Comparison of ENCODE assay signal across 1 cellular context in the genomic region with DNA sequence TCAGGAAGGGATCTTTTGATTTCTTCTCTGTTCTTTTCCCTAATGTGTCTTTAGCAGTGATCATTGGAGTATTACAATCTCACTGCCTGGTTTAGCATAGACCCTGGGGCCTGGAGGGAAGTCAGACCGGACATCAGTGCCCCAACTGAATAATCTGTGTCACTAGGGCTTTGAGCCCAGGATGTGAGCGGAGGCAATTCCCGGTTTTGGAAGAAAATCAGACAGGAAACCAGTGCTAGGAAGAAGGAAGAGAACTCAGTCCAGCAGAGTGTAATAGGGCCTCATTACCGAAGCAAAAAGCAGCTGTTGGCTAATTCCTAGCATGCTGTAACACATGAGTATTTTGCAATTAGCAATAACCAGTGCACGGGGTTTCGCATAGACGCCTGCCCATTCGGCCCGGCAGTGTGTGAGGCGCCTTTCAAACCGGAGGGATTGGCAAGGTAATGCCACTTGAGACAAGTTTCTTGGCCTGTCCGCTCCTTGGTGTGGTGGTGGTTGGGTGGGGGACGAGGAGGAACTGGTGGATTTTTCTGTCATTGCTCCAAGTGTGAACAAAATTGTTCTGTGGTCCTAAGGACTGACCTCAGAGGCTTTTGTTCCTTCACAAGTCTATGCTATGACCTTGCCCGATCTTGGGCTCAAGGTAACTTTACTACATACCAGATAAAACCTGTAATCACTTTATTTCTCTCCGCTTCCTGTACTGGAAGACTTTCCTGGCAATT.
TF ChIP-seq lines count a peak whose summit lies in the region.

No MANE protein-coding gene starts in this region.

TF ChIP-seq in HepG2, 621 proteins besides CTCF, POLR2A, EP300 and RAD21 (continued from another document and continues in another):
- TF ChIP-seq, protein P1, sequence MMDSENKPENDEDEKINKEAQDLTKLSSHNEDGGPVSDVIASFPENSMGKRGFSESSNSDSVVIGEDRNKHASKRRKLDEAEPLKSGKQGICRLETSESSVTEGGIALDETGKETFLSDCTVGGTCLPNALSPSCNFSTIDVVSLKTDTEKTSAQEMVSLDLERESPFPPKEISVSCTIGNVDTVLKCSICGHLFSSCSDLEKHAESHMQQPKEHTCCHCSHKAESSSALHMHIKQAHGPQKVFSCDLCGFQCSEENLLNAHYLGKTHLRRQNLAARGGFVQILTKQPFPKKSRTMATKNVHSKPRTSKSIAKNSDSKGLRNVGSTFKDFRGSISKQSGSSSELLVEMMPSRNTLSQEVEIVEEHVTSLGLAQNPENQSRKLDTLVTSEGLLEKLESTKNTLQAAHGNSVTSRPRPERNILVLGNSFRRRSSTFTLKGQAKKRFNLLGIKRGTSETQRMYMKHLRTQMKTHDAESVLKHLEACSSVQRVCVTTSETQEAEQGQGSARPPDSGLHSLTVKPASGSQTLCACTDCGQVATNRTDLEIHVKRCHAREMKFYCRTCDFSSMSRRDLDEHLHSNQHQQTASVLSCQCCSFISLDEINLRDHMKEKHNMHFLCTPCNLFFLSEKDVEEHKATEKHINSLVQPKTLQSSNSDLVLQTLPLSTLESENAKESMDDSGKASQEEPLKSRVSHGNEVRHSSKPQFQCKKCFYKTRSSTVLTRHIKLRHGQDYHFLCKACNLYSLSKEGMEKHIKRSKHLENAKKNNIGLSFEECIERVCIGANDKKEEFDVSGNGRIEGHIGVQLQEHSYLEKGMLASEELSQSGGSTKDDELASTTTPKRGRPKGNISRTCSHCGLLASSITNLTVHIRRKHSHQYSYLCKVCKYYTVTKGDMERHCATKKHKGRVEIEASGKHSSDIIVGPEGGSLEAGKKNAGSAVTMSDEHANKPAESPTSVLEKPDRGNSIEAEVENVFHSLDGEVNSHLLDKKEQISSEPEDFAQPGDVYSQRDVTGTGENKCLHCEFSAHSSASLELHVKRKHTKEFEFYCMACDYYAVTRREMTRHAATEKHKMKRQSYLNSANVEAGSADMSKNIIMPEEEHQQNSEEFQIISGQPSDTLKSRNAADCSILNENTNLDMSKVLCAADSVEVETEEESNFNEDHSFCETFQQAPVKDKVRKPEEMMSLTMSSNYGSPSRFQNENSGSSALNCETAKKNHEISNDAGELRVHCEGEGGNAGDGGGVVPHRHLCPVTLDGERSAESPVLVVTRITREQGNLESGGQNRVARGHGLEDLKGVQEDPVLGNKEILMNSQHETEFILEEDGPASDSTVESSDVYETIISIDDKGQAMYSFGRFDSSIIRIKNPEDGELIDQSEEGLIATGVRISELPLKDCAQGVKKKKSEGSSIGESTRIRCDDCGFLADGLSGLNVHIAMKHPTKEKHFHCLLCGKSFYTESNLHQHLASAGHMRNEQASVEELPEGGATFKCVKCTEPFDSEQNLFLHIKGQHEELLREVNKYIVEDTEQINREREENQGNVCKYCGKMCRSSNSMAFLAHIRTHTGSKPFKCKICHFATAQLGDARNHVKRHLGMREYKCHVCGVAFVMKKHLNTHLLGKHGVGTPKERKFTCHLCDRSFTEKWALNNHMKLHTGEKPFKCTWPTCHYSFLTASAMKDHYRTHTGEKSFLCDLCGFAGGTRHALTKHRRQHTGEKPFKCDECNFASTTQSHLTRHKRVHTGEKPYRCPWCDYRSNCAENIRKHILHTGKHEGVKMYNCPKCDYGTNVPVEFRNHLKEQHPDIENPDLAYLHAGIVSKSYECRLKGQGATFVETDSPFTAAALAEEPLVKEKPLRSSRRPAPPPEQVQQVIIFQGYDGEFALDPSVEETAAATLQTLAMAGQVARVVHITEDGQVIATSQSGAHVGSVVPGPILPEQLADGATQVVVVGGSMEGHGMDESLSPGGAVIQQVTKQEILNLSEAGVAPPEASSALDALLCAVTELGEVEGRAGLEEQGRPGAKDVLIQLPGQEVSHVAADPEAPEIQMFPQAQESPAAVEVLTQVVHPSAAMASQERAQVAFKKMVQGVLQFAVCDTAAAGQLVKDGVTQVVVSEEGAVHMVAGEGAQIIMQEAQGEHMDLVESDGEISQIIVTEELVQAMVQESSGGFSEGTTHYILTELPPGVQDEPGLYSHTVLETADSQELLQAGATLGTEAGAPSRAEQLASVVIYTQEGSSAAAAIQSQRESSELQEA (CRISPR knock-in tag; IDR thresholded peaks at IDR 0.05; ENCODE audit: not compliant biosample characterization) = no peak
- TF ChIP-seq NR1H2 (CRISPR knock-in tag; IDR thresholded peaks at IDR 0.05; ENCODE audit: borderline replicate concordance, low read depth) (no peak), SMARCC2 (IDR thresholded peaks at IDR 0.05) (no peak), ZNF33A (CRISPR knock-in tag; IDR thresholded peaks at IDR 0.05; ENCODE audit: borderline replicate concordance) (no peak), RORA (CRISPR knock-in tag; IDR thresholded peaks at IDR 0.05) (no peak), ZNF432 (CRISPR knock-in tag; IDR thresholded peaks at IDR 0.05; ENCODE audit: borderline replicate concordance) (no peak), MED1 (CRISPR knock-in tag; IDR thresholded peaks at IDR 0.05) (peak; percentile 33), PITX1 (CRISPR knock-in tag; IDR thresholded peaks at IDR 0.05) (no peak), ZNF343 (CRISPR knock-in tag; IDR thresholded peaks at IDR 0.05) (no peak), KLF6 (CRISPR knock-in tag; IDR thresholded peaks at IDR 0.05) (0 out of 2 replicates have a peak, but pooled peaks have one; percentile 40), JDP2 (CRISPR knock-in tag; IDR thresholded peaks at IDR 0.05; ENCODE audit: borderline replicate concordance) (no peak), ZNF337 (CRISPR knock-in tag; IDR thresholded peaks at IDR 0.05; ENCODE audit: borderline replicate concordance, low read depth) (no peak), ELF4 (CRISPR knock-in tag; IDR thresholded peaks at IDR 0.05; ENCODE audit: borderline replicate concordance) (no peak), POLR2G (IDR thresholded peaks at IDR 0.05; ENCODE audit: low read depth, low read length) (no peak), MBNL3 (CRISPR knock-in tag; conservative IDR thresholded peaks at IDR 0.05) (no peak), RFX3 (CRISPR knock-in tag; IDR thresholded peaks at IDR 0.05) (no peak), FOXO1 (CRISPR knock-in tag; IDR thresholded peaks at IDR 0.05) (no peak), JUN (CRISPR knock-in tag; IDR thresholded peaks at IDR 0.05) (no peak), CHD4 (IDR thresholded peaks at IDR 0.05; ENCODE audit: borderline replicate concordance, low read length) (no peak), ARHGAP35 (CRISPR knock-in tag; IDR thresholded peaks at IDR 0.05; ENCODE audit: borderline replicate concordance) (no peak), MTA1 (CRISPR knock-in tag; IDR thresholded peaks at IDR 0.05; ENCODE audit: borderline replicate concordance) (no peak), HMG20A (CRISPR knock-in tag; IDR thresholded peaks at IDR 0.05; ENCODE audit: borderline replicate concordance) (no peak), DMAP1 (CRISPR knock-in tag; IDR thresholded peaks at IDR 0.05) (no peak)
- TF ChIP-seq, protein P2, sequence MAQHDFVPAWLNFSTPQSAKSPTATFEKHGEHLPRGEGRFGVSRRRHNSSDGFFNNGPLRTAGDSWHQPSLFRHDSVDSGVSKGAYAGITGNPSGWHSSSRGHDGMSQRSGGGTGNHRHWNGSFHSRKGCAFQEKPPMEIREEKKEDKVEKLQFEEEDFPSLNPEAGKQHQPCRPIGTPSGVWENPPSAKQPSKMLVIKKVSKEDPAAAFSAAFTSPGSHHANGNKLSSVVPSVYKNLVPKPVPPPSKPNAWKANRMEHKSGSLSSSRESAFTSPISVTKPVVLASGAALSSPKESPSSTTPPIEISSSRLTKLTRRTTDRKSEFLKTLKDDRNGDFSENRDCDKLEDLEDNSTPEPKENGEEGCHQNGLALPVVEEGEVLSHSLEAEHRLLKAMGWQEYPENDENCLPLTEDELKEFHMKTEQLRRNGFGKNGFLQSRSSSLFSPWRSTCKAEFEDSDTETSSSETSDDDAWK (CRISPR knock-in tag; IDR thresholded peaks at IDR 0.05) = no peak
- TF ChIP-seq, protein P3, sequence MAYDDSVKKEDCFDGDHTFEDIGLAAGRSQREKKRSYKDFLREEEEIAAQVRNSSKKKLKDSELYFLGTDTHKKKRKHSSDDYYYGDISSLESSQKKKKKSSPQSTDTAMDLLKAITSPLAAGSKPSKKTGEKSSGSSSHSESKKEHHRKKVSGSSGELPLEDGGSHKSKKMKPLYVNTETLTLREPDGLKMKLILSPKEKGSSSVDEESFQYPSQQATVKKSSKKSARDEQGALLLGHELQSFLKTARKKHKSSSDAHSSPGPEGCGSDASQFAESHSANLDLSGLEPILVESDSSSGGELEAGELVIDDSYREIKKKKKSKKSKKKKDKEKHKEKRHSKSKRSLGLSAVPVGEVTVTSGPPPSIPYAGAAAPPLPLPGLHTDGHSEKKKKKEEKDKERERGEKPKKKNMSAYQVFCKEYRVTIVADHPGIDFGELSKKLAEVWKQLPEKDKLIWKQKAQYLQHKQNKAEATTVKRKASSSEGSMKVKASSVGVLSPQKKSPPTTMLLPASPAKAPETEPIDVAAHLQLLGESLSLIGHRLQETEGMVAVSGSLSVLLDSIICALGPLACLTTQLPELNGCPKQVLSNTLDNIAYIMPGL (CRISPR knock-in tag; IDR thresholded peaks at IDR 0.05; ENCODE audit: borderline replicate concordance in 1 of 2, low read depth in 1 of 2) = 0 out of 4 replicates have a peak, but pooled peaks of 1 of the 2 experiments have one; percentile 27
- TF ChIP-seq, protein P4, sequence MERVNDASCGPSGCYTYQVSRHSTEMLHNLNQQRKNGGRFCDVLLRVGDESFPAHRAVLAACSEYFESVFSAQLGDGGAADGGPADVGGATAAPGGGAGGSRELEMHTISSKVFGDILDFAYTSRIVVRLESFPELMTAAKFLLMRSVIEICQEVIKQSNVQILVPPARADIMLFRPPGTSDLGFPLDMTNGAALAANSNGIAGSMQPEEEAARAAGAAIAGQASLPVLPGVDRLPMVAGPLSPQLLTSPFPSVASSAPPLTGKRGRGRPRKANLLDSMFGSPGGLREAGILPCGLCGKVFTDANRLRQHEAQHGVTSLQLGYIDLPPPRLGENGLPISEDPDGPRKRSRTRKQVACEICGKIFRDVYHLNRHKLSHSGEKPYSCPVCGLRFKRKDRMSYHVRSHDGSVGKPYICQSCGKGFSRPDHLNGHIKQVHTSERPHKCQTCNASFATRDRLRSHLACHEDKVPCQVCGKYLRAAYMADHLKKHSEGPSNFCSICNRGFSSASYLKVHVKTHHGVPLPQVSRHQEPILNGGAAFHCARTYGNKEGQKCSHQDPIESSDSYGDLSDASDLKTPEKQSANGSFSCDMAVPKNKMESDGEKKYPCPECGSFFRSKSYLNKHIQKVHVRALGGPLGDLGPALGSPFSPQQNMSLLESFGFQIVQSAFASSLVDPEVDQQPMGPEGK (CRISPR knock-in tag; IDR thresholded peaks at IDR 0.05) = peak; percentile 32
- TF ChIP-seq, protein P5, sequence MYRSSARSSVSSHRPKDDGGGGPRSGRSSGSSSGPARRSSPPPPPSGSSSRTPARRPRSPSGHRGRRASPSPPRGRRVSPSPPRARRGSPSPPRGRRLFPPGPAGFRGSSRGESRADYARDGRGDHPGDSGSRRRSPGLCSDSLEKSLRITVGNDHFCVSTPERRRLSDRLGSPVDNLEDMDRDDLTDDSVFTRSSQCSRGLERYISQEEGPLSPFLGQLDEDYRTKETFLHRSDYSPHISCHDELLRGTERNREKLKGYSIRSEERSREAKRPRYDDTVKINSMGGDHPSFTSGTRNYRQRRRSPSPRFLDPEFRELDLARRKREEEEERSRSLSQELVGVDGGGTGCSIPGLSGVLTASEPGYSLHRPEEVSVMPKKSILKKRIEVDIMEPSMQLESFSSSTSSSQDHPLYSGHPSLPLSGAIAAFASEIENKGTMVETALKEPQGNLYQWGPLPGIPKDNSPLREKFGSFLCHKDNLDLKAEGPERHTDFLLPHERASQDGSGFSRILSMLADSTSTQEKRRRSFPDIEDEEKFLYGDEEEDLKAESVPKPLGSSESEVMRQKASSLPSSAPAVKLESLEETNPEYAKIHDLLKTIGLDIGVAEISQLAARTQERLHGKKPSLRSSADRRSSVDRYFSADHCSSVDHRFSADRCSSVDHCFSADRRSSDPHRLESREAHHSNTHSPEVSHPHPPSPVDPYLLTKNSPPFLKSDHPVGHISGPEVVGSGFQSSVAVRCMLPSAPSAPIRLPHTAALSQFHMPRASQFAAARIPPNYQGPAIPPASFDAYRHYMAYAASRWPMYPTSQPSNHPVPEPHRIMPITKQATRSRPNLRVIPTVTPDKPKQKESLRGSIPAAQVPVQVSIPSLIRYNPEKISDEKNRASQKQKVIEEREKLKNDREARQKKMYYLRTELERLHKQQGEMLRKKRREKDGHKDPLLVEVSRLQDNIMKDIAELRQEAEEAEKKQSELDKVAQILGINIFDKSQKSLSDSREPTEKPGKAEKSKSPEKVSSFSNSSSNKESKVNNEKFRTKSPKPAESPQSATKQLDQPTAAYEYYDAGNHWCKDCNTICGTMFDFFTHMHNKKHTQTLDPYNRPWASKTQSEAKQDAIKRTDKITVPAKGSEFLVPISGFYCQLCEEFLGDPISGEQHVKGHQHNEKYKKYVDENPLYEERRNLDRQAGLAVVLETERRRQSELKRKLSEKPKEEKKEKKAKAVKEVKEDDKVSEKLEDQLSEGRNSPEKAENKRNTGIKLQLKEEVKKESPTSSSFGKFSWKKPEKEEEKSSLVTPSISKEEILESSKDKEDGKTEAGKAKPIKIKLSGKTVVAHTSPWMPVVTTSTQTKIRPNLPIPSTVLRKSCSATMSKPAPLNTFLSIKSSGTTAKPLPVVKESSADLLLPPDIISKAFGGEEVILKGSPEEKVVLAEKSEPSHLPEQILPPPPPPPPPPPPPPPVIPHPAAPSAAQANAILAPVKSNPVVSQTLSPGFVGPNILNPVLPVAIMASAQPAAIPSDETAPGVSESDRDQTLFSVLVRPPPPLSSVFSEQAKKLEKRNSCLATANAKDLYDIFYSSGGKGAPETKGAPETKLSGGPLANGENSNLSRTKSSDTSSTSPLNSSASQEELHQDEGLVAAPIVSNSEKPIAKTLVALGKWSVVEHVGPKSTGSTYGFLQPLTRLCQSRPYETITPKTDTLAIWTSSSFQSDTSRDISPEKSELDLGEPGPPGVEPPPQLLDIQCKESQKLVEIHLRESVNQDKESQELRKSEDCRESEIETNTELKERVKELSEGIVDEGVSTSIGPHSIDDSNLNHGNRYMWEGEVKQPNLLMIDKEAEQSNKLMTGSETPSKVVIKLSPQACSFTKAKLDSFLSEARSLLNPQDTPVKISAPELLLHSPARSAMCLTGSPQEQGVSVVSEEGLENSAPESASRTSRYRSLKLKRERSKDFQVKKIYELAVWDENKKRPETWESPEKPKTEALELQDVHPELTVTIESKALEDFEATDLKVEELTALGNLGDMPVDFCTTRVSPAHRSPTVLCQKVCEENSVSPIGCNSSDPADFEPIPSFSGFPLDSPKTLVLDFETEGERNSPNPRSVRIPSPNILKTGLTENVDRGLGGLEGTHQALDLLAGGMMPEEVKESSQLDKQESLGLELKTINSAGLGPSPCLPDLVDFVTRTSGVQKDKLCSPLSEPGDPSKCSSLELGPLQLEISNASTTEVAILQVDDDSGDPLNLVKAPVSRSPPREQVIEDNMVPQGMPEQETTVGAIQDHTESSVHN (CRISPR knock-in tag; IDR thresholded peaks at IDR 0.05) = no peak
